ENCODE assay signal across 20 cellular contexts in the genomic region with DNA sequence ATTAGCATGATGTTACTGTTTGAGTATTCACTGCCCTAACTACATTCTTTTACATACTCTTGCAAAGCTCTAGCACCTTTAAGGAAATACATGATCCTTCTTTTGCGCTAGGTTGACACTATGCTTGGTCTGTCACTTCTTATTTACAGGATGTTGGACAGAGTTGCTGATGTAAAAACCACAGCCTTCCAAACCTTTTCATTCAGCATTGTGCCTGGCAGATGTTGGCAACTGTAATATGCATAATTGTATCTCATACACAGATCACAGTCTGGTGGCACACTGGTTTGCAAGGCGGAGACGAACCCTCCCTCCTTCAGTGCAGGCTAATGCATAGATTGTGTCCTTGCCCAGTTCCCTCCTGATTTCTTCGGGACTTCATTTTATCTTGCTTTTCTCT.
A peak's percentile ranks its signal among the peaks of the same experiment; 100 is the strongest.
DNase-seq lines count a peak whose midpoint lies in the region; ATAC-seq, FAIRE-seq and TF ChIP-seq lines count a peak whose summit lies in the region.
"Had no signal": no experiment of that assay in that cellular context is flagged by ENCODE, and none has a peak within 500 bp of the region (broad histone marks: within the 10 kb centered on the region; RNA-seq: fewer than 3 reads in every experiment).

No MANE protein-coding gene starts in this region.

- H3K4me3 ChIP-seq in SK-N-SH (ENCODE audit: low read depth in 2 of 2, low read length in 1 of 2) (no peak overlapping the region), bronchial epithelial cell (ENCODE audit: low read depth, low read length) (no peak overlapping the region), esophagus muscularis mucosa (no peak overlapping the region)
- H3K4me3 ChIP-seq: BLaER1, HAP-1 had no signal

- DNase-seq in SK-N-SH (peak; percentile 23), bronchial epithelial cell (ENCODE audit: low read depth) (no peak), esophagus muscularis mucosa (ENCODE audit: extremely low spot score) (peak; percentile 84), head of caudate nucleus (no peak), NCI-H146 (lab: John Stamatoyannopoulos, UW) (no peak)
- DNase-seq in activated CD8-positive, alpha-beta memory T cell treated with anti-CD3 and anti-CD28 coated beads, Interleukin-2, amount 10 ng/mL, durations not matched to agents 7 days and 5 days: no peak
- DNase-seq: Caco-2; CD4-positive, CD25-positive, alpha-beta regulatory T cell; CD8-positive, alpha-beta T cell; DMS153; DND-41; GOT3; HFFc6 had no signal

- no peaks in the 10 kb centered on the region for H3K9me3 ChIP-seq in SK-N-SH
- no peaks in the 10 kb centered on the region for H3K9me3 ChIP-seq in esophagus muscularis mucosa
- H3K9me3 ChIP-seq: BLaER1, Caco-2, HAP-1 had no signal

- intact Hi-C loops in esophagus muscularis mucosa (cut with DNase I) (no loop called here), head of caudate nucleus (cut with DNase I) (no loop called here)

- TF ChIP-seq CTCF in SK-N-SH (IDR thresholded peaks at IDR 0.05) (no peak), bronchial epithelial cell (IDR thresholded peaks at IDR 0.05; ENCODE audit: insufficient read depth, low read length, severe bottlenecking) (no peak), esophagus muscularis mucosa (IDR thresholded peaks at IDR 0.05) (no peak)

- 49% methylated on average over 4 of the region's 4 CpGs for WGBS in SK-N-SH (ENCODE audit: low lambda C conversion rate)
- over 99% methylated on average over 4 of the region's 4 CpGs for WGBS in esophagus muscularis mucosa

- H3K9ac ChIP-seq in SK-N-SH: no peak overlapping the region
- H3K9ac ChIP-seq: BLaER1 had no signal

- POLR2A ChIA-PET in SK-N-SH (lab: Yijun Ruan, JAX): no interaction called here

- H3F3A ChIP-seq in SK-N-SH (replicated peaks; ENCODE audit: insufficient read depth): no peaks in the 10 kb centered on the region

- H3K4me1 Mint-ChIP-seq in activated CD8-positive, alpha-beta memory T cell treated with anti-CD3 and anti-CD28 coated beads, Interleukin-2, amount 10 ng/mL, durations not matched to agents 7 days and 5 days: no peaks in the 10 kb centered on the region
- H3K4me1 Mint-ChIP-seq: B cell; CD4-positive, CD25-positive, alpha-beta regulatory T cell had no signal

- H2AFZ ChIP-seq in SK-N-SH (ENCODE audit: low read depth): no peak overlapping the region

- no peak overlapping the region for H3K4me2 ChIP-seq in SK-N-SH
- H3K4me2 ChIP-seq: BLaER1 had no signal

- TF ChIP-seq RAD21 in SK-N-SH (IDR thresholded peaks at IDR 0.05; ENCODE audit: low read length): no peak

- H3K27me3 ChIP-seq in SK-N-SH (ENCODE audit: insufficient read depth): no peaks in the 10 kb centered on the region
- no peaks in the 10 kb centered on the region for H3K27me3 ChIP-seq in bronchial epithelial cell (ENCODE audit: control insufficient read depth, insufficient read depth, low read length)
- no peaks in the 10 kb centered on the region for H3K27me3 ChIP-seq in esophagus muscularis mucosa
- H3K27me3 ChIP-seq: BLaER1 had no signal

- no peak overlapping the region for H3K27ac Mint-ChIP-seq in activated CD8-positive, alpha-beta memory T cell treated with anti-CD3 and anti-CD28 coated beads, Interleukin-2, amount 10 ng/mL, durations not matched to agents 7 days and 5 days
- H3K27ac Mint-ChIP-seq: B cell; CD4-positive, CD25-positive, alpha-beta regulatory T cell; CD8-positive, alpha-beta T cell; HFFc6 had no signal

- CTCF ChIA-PET in SK-N-SH (lab: Yijun Ruan, JAX): interaction anchor here (2.2 kb wide), 1 partner anchor 257 kb away, joined by 6 read pairs; no protein-coding TSS in a partner anchor
- CTCF ChIA-PET in activated CD8-positive, alpha-beta memory T cell treated with anti-CD3 and anti-CD28 coated beads, Interleukin-2, amount 10 ng/mL, durations not matched to agents 7 days and 5 days (lab: Charles Lee): no interaction called here

- peaks cover 9% of the 10 kb centered on the region for H3K27me3 Mint-ChIP-seq in activated CD8-positive, alpha-beta memory T cell treated with anti-CD3 and anti-CD28 coated beads, Interleukin-2, amount 10 ng/mL, durations not matched to agents 7 days and 5 days
- H3K27me3 Mint-ChIP-seq: CD4-positive, CD25-positive, alpha-beta regulatory T cell had no signal

- no peaks in the 10 kb centered on the region for H4K20me1 ChIP-seq in SK-N-SH (ENCODE audit: insufficient read depth)
- H4K20me1 ChIP-seq: BLaER1 had no signal

- H3K9me3 Mint-ChIP-seq in activated CD8-positive, alpha-beta memory T cell treated with anti-CD3 and anti-CD28 coated beads, Interleukin-2, amount 10 ng/mL, durations not matched to agents 7 days and 5 days (ENCODE audit: low read depth): no peaks in the 10 kb centered on the region
- H3K9me3 Mint-ChIP-seq: CD8-positive, alpha-beta T cell; HFFc6 had no signal

- TF ChIP-seq EP300 in SK-N-SH (IDR thresholded peaks at IDR 0.05; ENCODE audit: borderline replicate concordance in 1 of 2, low read depth in 1 of 2, low read length in 1 of 2) (no peak), esophagus muscularis mucosa (IDR thresholded peaks at IDR 0.05) (no peak)

- peak; percentile 88 for FAIRE-seq in bronchial epithelial cell (lab: Jason Lieb, UNC)
- FAIRE-seq: G401.6, GM12892, H54 had no signal

- no peak overlapping the region for H3K4me3 Mint-ChIP-seq in activated CD8-positive, alpha-beta memory T cell treated with anti-CD3 and anti-CD28 coated beads, Interleukin-2, amount 10 ng/mL, durations not matched to agents 7 days and 5 days
- H3K4me3 Mint-ChIP-seq: B cell; CD4-positive, CD25-positive, alpha-beta regulatory T cell; CD8-positive, alpha-beta T cell; HFFc6 had no signal

- H3K79me2 ChIP-seq in SK-N-SH (ENCODE audit: insufficient read depth): no peaks in the 10 kb centered on the region

- ATAC-seq in activated CD8-positive, alpha-beta memory T cell treated with anti-CD3 and anti-CD28 coated beads, Interleukin-2, amount 10 ng/mL, durations not matched to agents 7 days and 5 days: no peak
- ATAC-seq: CD8-positive, alpha-beta T cell had no signal

- H3K4me1 ChIP-seq in SK-N-SH (ENCODE audit: control insufficient read depth in 1 of 2, insufficient read depth in 2 of 2, low read depth in 1 of 2, low read length in 1 of 2): no peaks in the 10 kb centered on the region
- H3K4me1 ChIP-seq in esophagus muscularis mucosa: no peaks in the 10 kb centered on the region
- H3K4me1 ChIP-seq: Caco-2, HAP-1 had no signal

- H3K27ac ChIP-seq in SK-N-SH (ENCODE audit: low read depth in 2 of 2, low read length in 1 of 2): no peak overlapping the region; a peak in 1 of 4 replicates
- no peak overlapping the region for H3K27ac ChIP-seq in esophagus muscularis mucosa (replicated peaks in 1 of 4)
- H3K27ac ChIP-seq: BLaER1, C4-2B had no signal

- no peaks in the 10 kb centered on the region for H3K9me2 ChIP-seq in SK-N-SH

- no peaks in the 10 kb centered on the region for H3K36me3 ChIP-seq in SK-N-SH (replicated peaks in 1 of 2; ENCODE audit: control insufficient read depth in 1 of 2, insufficient read depth in 2 of 2, low read length in 1 of 2)
- no peaks in the 10 kb centered on the region for H3K36me3 ChIP-seq in bronchial epithelial cell (ENCODE audit: control insufficient read depth, insufficient read depth, low read length)
- H3K36me3 ChIP-seq in esophagus muscularis mucosa: no peaks in the 10 kb centered on the region
- H3K36me3 ChIP-seq: BLaER1, HAP-1 had no signal

- no peaks in the 10 kb centered on the region for H3K36me3 Mint-ChIP-seq in activated CD8-positive, alpha-beta memory T cell treated with anti-CD3 and anti-CD28 coated beads, Interleukin-2, amount 10 ng/mL, durations not matched to agents 7 days and 5 days
- H3K36me3 Mint-ChIP-seq: CD4-positive, CD25-positive, alpha-beta regulatory T cell; CD8-positive, alpha-beta T cell had no signal

- no peak for TF ChIP-seq POLR2A in esophagus muscularis mucosa (IDR thresholded peaks at IDR 0.05; ENCODE audit: low read depth)

TF ChIP-seq in SK-N-SH, 30 proteins besides CTCF, POLR2A, EP300 and RAD21:
- TF ChIP-seq GATA2 (CRISPR knock-in tag; IDR thresholded peaks at IDR 0.05) (no peak), TCF12 (IDR thresholded peaks at IDR 0.05) (peak; percentile 85)
- TF ChIP-seq, protein P1, sequence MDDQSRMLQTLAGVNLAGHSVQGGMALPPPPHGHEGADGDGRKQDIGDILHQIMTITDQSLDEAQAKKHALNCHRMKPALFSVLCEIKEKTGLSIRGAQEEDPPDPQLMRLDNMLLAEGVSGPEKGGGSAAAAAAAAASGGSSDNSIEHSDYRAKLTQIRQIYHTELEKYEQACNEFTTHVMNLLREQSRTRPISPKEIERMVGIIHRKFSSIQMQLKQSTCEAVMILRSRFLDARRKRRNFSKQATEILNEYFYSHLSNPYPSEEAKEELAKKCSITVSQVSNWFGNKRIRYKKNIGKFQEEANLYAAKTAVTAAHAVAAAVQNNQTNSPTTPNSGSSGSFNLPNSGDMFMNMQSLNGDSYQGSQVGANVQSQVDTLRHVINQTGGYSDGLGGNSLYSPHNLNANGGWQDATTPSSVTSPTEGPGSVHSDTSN (IDR thresholded peaks at IDR 0.05): peak; percentile 64; the same call in 1 of the 2 replicates

Comparison
In these comparisons a context has a peak if more than half of its experiments do, and no peak if none do; other contexts are left out.
1. DNase-seq: peak in SK-N-SH (single experiment) and esophagus muscularis mucosa (single experiment); none in bronchial epithelial cell (single experiment), head of caudate nucleus (0 of 42), NCI-H146 (single experiment) and activated CD8-positive, alpha-beta memory T cell treated with anti-CD3 and anti-CD28 coated beads, Interleukin-2, amount 10 ng/mL, durations not matched to agents 7 days and 5 days (single experiment).